Comparison of ENCODE assay signal across 19 cellular contexts in the genomic region with DNA sequence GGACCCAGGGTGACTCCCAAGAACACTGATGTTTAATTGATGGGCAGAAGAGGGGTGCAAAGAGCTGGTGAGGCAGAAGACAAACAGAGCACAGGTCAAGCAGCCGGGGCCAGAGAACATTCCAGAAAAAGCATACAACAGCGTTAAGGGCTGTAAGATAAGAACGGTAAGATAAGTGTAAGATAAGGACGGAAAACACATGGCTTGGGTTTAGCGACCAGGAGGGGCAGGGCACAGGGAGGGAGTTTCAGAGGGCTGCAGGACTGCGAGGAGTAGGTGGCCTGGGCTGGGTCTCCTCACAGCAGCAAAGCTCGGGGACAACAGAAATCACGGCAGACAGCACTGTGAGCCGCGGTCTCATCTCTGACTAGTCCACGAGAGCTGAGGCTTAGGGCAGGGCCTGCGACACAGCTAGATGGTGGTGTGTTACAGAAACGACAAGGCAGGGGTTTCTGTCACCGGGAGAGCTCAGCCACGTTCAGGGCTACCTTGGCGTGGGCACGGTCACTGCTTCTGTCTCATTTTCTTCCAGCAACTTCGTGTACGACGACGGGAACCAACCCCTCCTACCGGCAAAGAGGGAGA. TPM values are rescaled to one million over a fixed set of nuclear protein-coding genes. Genes with fewer than 3 reads are reported as not detected.
DNase-seq lines count a peak whose midpoint lies in the region; ATAC-seq and TF ChIP-seq lines count a peak whose summit lies in the region.
"Had no signal": no experiment of that assay in that cellular context is flagged by ENCODE, and none has a peak within 500 bp of the region (broad histone marks: within the 10 kb centered on the region; RNA-seq: fewer than 3 reads in every experiment).

No MANE protein-coding gene starts in this region.

- H3K4me3 Mint-ChIP-seq in neural crest cell = no peak overlapping the region
- no peak overlapping the region for H3K4me3 Mint-ChIP-seq in activated T-helper 2 cell treated with anti-CD3 and anti-CD28 coated beads, Interferon-gamma antibody, Interleukin-2, Interleukin-4, amounts not matched to agents 10 μg/mL and 5 μg/mL and 100 μg/mL, durations not matched to agents 14 hours and 24 hours and 36 hours (ENCODE audit: low read depth)
- H3K4me3 Mint-ChIP-seq: CD14-positive monocyte had no signal

- H3K4me1 ChIP-seq in cardiac muscle cell (ENCODE audit: low read depth) (peaks cover 33% of the 10 kb centered on the region), heart right ventricle (no peaks in the 10 kb centered on the region), upper lobe of right lung (no peaks in the 10 kb centered on the region)
- H3K4me1 ChIP-seq: Peyer's patch, SJCRH30 had no signal

- H3K27me3 ChIP-seq in cardiac muscle cell = no peaks in the 10 kb centered on the region
- no peaks in the 10 kb centered on the region for H3K27me3 ChIP-seq in heart right ventricle
- H3K27me3 ChIP-seq in upper lobe of right lung = no peaks in the 10 kb centered on the region
- H3K27me3 ChIP-seq: Peyer's patch, SJCRH30 had no signal

- 38 to 52% methylated on average over 22 of the region's 22 CpGs for WGBS in heart right ventricle, 2 donors

- H3K9me3 Mint-ChIP-seq in neural crest cell = no peaks in the 10 kb centered on the region
- H3K9me3 Mint-ChIP-seq in activated T-helper 2 cell treated with anti-CD3 and anti-CD28 coated beads, Interferon-gamma antibody, Interleukin-2, Interleukin-4, amounts not matched to agents 10 μg/mL and 5 μg/mL and 100 μg/mL, durations not matched to agents 14 hours and 24 hours and 36 hours = no peaks in the 10 kb centered on the region
- H3K9me3 Mint-ChIP-seq: CD14-positive monocyte had no signal

- H3K4me1 Mint-ChIP-seq in neural crest cell = peaks cover 15% of the 10 kb centered on the region
- H3K4me1 Mint-ChIP-seq in activated T-helper 2 cell treated with anti-CD3 and anti-CD28 coated beads, Interferon-gamma antibody, Interleukin-2, Interleukin-4, amounts not matched to agents 10 μg/mL and 5 μg/mL and 100 μg/mL, durations not matched to agents 14 hours and 24 hours and 36 hours (ENCODE audit: low read depth) = no peaks in the 10 kb centered on the region

- intact Hi-C loops in heart right ventricle (cut with DNase I) = no loop called here
- intact Hi-C loops in upper lobe of right lung (cut with DNase I) = no loop called here
- intact Hi-C loops in activated T-helper 2 cell treated with anti-CD3 and anti-CD28 coated beads, Interferon-gamma antibody, Interleukin-2, Interleukin-4, amounts not matched to agents 10 μg/mL and 5 μg/mL and 100 μg/mL, durations not matched to agents 14 hours and 24 hours and 36 hours (cut with micrococcal nuclease) = no loop called here

- DNase-seq in cardiac muscle cell (ENCODE audit: low read depth in 1 of 2, low spot score in 1 of 2) = peak in 1 of 2 donors; percentile 30
- no peak for DNase-seq in heart right ventricle
- DNase-seq in amniotic epithelial cell (ENCODE audit: low read depth) = peak; percentile 37
- DNase-seq in neural crest cell (ENCODE audit: low read depth, low spot score) = no peak
- DNase-seq in upper lobe of right lung = no peak
- no peak for DNase-seq in occipital lobe (lab: John Stamatoyannopoulos, UW)
- no peak for DNase-seq in activated T-helper 2 cell treated with anti-CD3 and anti-CD28 coated beads, Interferon-gamma antibody, Interleukin-2, Interleukin-4, amounts not matched to agents 10 μg/mL and 5 μg/mL and 100 μg/mL, durations not matched to agents 14 hours and 24 hours and 36 hours (ENCODE audit: low spot score)
- DNase-seq: 8988T, DMS79 treated with DMSO at 0.1 percent for 48 hours, H7, Karpas-422, NCI-H1417 treated with DMSO at 0.1 percent for 48 hours, NCI-H187, NCI-H446, NCI-H526, Peyer's patch, SJCRH30 had no signal

- H3K36me3 ChIP-seq in cardiac muscle cell (no peaks in the 10 kb centered on the region), heart right ventricle (peaks cover 0 to 56% (median 0%) of the 10 kb centered on the region in 9 donors), upper lobe of right lung (peaks cover 68% of the 10 kb centered on the region)

- H3K4me3 ChIP-seq in cardiac muscle cell = no peak overlapping the region
- no peak overlapping the region for H3K4me3 ChIP-seq in heart right ventricle
- no peak overlapping the region for H3K4me3 ChIP-seq in upper lobe of right lung
- H3K4me3 ChIP-seq: Peyer's patch, SJCRH30 had no signal

- H3K9me3 ChIP-seq in cardiac muscle cell (ENCODE audit: low read depth) (no peaks in the 10 kb centered on the region), heart right ventricle (no peaks in the 10 kb centered on the region), upper lobe of right lung (no peaks in the 10 kb centered on the region)
- H3K9me3 ChIP-seq: Peyer's patch, SJCRH30 had no signal

- H3K27me3 Mint-ChIP-seq in neural crest cell (ENCODE audit: low read depth) = no peaks in the 10 kb centered on the region
- H3K27me3 Mint-ChIP-seq in activated T-helper 2 cell treated with anti-CD3 and anti-CD28 coated beads, Interferon-gamma antibody, Interleukin-2, Interleukin-4, amounts not matched to agents 10 μg/mL and 5 μg/mL and 100 μg/mL, durations not matched to agents 14 hours and 24 hours and 36 hours (ENCODE audit: low read depth) = no peaks in the 10 kb centered on the region

- peak overlapping the region; percentile 9 for H3K27ac Mint-ChIP-seq in neural crest cell (ENCODE audit: unreplicated experiment)
- no peak overlapping the region for H3K27ac Mint-ChIP-seq in activated T-helper 2 cell treated with anti-CD3 and anti-CD28 coated beads, Interferon-gamma antibody, Interleukin-2, Interleukin-4, amounts not matched to agents 10 μg/mL and 5 μg/mL and 100 μg/mL, durations not matched to agents 14 hours and 24 hours and 36 hours
- H3K27ac Mint-ChIP-seq: CD14-positive monocyte had no signal

- H3K27ac ChIP-seq in cardiac muscle cell (peak overlapping the region; percentile 46), heart right ventricle (no peak overlapping the region), upper lobe of right lung (no peak overlapping the region)
- H3K27ac ChIP-seq: Peyer's patch, SJCRH30 had no signal

- no peaks in the 10 kb centered on the region for H3K36me3 Mint-ChIP-seq in neural crest cell (ENCODE audit: low read depth)
- no peaks in the 10 kb centered on the region for H3K36me3 Mint-ChIP-seq in activated T-helper 2 cell treated with anti-CD3 and anti-CD28 coated beads, Interferon-gamma antibody, Interleukin-2, Interleukin-4, amounts not matched to agents 10 μg/mL and 5 μg/mL and 100 μg/mL, durations not matched to agents 14 hours and 24 hours and 36 hours (ENCODE audit: low read depth)

- TF ChIP-seq CTCF in cardiac muscle cell (IDR thresholded peaks at IDR 0.05; ENCODE audit: low read depth, low read length) (peak; percentile 6), heart right ventricle (IDR thresholded peaks at IDR 0.05) (no peak), neural crest cell (conservative IDR thresholded peaks at IDR 0.05) (no peak), upper lobe of right lung (IDR thresholded peaks at IDR 0.05) (no peak)

- ATAC-seq in heart right ventricle (no peak), upper lobe of right lung (peak; percentile 33), HG02973 (IDR thresholded peaks at IDR 0.05; ENCODE audit: unreplicated experiment) (no peak)

RNA-seq across cellular contexts. Expression of a gene that starts 24.6 kb away (rescaled TPM):
- 23.0 and 30.0 TPM in 2 replicates for total RNA-seq in cardiac muscle cell
- polyA plus RNA-seq in cardiac muscle cell = 50.8 and 61.4 TPM in 2 replicates
- total RNA-seq in heart right ventricle = 100 to 1,000 TPM; 174 to 267 (median 218) TPM
- 100 to 1,000 TPM; 135 to 206 TPM for polyA plus RNA-seq in heart right ventricle
- 112 and 119 TPM in 2 replicates for total RNA-seq in neural crest cell
- 530 TPM for total RNA-seq in upper lobe of right lung
- 21.4 TPM for total RNA-seq in occipital lobe
- total RNA-seq in activated T-helper 2 cell treated with anti-CD3 and anti-CD28 coated beads, Interferon-gamma antibody, Interleukin-2, Interleukin-4, amounts not matched to agents 10 μg/mL and 5 μg/mL and 100 μg/mL, durations not matched to agents 14 hours and 24 hours and 36 hours = 63.6 and 67.6 TPM in 2 replicates

RNA-seq across cellular contexts. Expression of a gene that starts 54.0 kb away (rescaled TPM):
- total RNA-seq in cardiac muscle cell (24.4 and 27.8 TPM in 2 replicates), heart right ventricle (10 to 100 TPM; 12.8 to 23.8 (median 15.4) TPM), neural crest cell (30.3 and 35.2 TPM in 2 replicates), upper lobe of right lung (55.2 TPM), occipital lobe (41.5 TPM)
- polyA plus RNA-seq in cardiac muscle cell (19.2 and 19.3 TPM in 2 replicates), heart right ventricle (10 to 100 TPM; 13.6 to 15.9 TPM)
- total RNA-seq in activated T-helper 2 cell treated with anti-CD3 and anti-CD28 coated beads, Interferon-gamma antibody, Interleukin-2, Interleukin-4, amounts not matched to agents 10 μg/mL and 5 μg/mL and 100 μg/mL, durations not matched to agents 14 hours and 24 hours and 36 hours = 45.4 and 45.8 TPM in 2 replicates
